14 cellular contexts compared by ENCODE assay signal in genomic region chr4:116015062-116015461, GRCh38.
"Had no signal": no experiment of that assay in that cellular context is flagged by ENCODE, and none has a peak within 500 bp of the region (broad histone marks: within the 10 kb centered on the region; RNA-seq: fewer than 3 reads in every experiment).

No MANE protein-coding gene starts in this region.

- H3K4me1 ChIP-seq: thyroid gland had no signal

- H3K27me3 Mint-ChIP-seq: activated CD8-positive, alpha-beta T cell treated with anti-CD3 and anti-CD28 coated beads for 36 hours; activated naive CD8-positive, alpha-beta T cell treated with anti-CD3 and anti-CD28 coated beads, Interleukin-2, amount 10 ng/mL, durations not matched to agents 7 days and 5 days had no signal

- H3K27me3 ChIP-seq: foreskin keratinocyte, thyroid gland had no signal

- DNase-seq: activated CD4-positive, alpha-beta T cell treated with anti-CD3 and anti-CD28 coated beads for 4 hours; activated CD8-positive, alpha-beta memory T cell treated with anti-CD3 and anti-CD28 coated beads, Interleukin-2, amount 50 U/mL, for 4 hours; activated CD8-positive, alpha-beta T cell treated with anti-CD3 and anti-CD28 coated beads for 36 hours; activated gamma-delta T cell treated with Interleukin-2 at 50 U/mL for 16 hours; activated naive CD8-positive, alpha-beta T cell treated with anti-CD3 and anti-CD28 coated beads, Interleukin-2, amount 10 ng/mL, durations not matched to agents 7 days and 5 days; activated T-cell treated with anti-CD3 and anti-CD28 coated beads, Interleukin-2, amount 50 U/mL, for 72 hours; aorta; left colon; natural killer cell; posterior cingulate gyrus; small intestine; thyroid gland had no signal

- H3K4me3 ChIP-seq: thyroid gland had no signal

- H3K9me3 ChIP-seq: thyroid gland had no signal

- H3K27ac ChIP-seq: foreskin keratinocyte, thyroid gland, VCaP had no signal

- H3K4me1 Mint-ChIP-seq: activated naive CD8-positive, alpha-beta T cell treated with anti-CD3 and anti-CD28 coated beads, Interleukin-2, amount 10 ng/mL, durations not matched to agents 7 days and 5 days; natural killer cell had no signal

- H3K4me3 Mint-ChIP-seq: activated CD8-positive, alpha-beta T cell treated with anti-CD3 and anti-CD28 coated beads for 36 hours; activated naive CD8-positive, alpha-beta T cell treated with anti-CD3 and anti-CD28 coated beads, Interleukin-2, amount 10 ng/mL, durations not matched to agents 7 days and 5 days; activated T-cell treated with anti-CD3 and anti-CD28 coated beads, Interleukin-2, amount 50 U/mL, for 72 hours; natural killer cell had no signal

- H3K36me3 ChIP-seq: thyroid gland had no signal

- ATAC-seq: activated CD8-positive, alpha-beta T cell treated with anti-CD3 and anti-CD28 coated beads for 36 hours; activated T-cell treated with anti-CD3 and anti-CD28 coated beads, Interleukin-2, amount 50 U/mL, for 72 hours; foreskin keratinocyte; left colon; natural killer cell had no signal

- H3K27ac Mint-ChIP-seq: activated CD8-positive, alpha-beta T cell treated with anti-CD3 and anti-CD28 coated beads for 36 hours; activated naive CD8-positive, alpha-beta T cell treated with anti-CD3 and anti-CD28 coated beads, Interleukin-2, amount 10 ng/mL, durations not matched to agents 7 days and 5 days; activated T-cell treated with anti-CD3 and anti-CD28 coated beads, Interleukin-2, amount 50 U/mL, for 72 hours; natural killer cell had no signal
